In genomic region chrX:44875185-44875489, GRCh38 we compare ENCODE assay signal across 10 cellular contexts. TPM values are rescaled to one million over a fixed set of nuclear protein-coding genes. Genes with fewer than 3 reads are reported as not detected.
DNase-seq lines count a peak whose midpoint lies in the region; ATAC-seq, FAIRE-seq and TF ChIP-seq lines count a peak whose summit lies in the region.
"Had no signal": no experiment of that assay in that cellular context is flagged by ENCODE, and none has a peak within 500 bp of the region (broad histone marks: within the 10 kb centered on the region; RNA-seq: fewer than 3 reads in every experiment).

No MANE protein-coding gene starts in this region.

- peak overlapping the region in 1 of 2 experiments; percentile 89; a peak in 2 of 4 replicates for H3K9ac ChIP-seq in K562 (ENCODE audit: insufficient read depth in 1 of 2, low read depth in 2 of 2, low read length in 2 of 2)

- peak overlapping the region; percentile 88 for H3K4me2 ChIP-seq in K562 (ENCODE audit: insufficient read depth, low read length)

- POLR2A ChIA-PET in K562 (lab: Yijun Ruan, JAX) = interaction anchor here (0.9 to 3.2 kb wide), 5 partner anchors 19 to 199 kb away, joined by 3 to 11 read pairs (median 5); partner anchors contain the start of gene DUSP21

- H3K9me1 ChIP-seq in K562 (ENCODE audit: control insufficient read depth, insufficient read depth, low read length) = no peaks in the 10 kb centered on the region

- H3K27me3 ChIP-seq in cardiac muscle cell (no peaks in the 10 kb centered on the region), K562 (ENCODE audit: control insufficient read depth in 2 of 2, insufficient read depth in 2 of 2, low read length in 2 of 2) (no peaks in the 10 kb centered on the region)

- ATAC-seq in K562 = no peak

- H3K9me3 ChIP-seq in cardiac muscle cell (ENCODE audit: low read depth) = no peaks in the 10 kb centered on the region
- no peaks in the 10 kb centered on the region for H3K9me3 ChIP-seq in K562 (replicated peaks; ENCODE audit: control insufficient read depth, insufficient read depth, low read depth, low read length)
- no peaks in the 10 kb centered on the region for H3K9me3 ChIP-seq in mesodermal cell (ENCODE audit: control insufficient read depth, low read length)

- FAIRE-seq in K562 (lab: Jason Lieb, UNC) (no peak), urothelium cell line (lab: Jason Lieb, UNC) (no peak)

- TF ChIP-seq RAD21 in K562 (CRISPR knock-in tag; conservative IDR thresholded peaks at IDR 0.05 in 1 of 2, IDR thresholded peaks at IDR 0.05 in 1 of 2) = no peak

- H3K4me3 ChIP-seq in cardiac muscle cell (peak overlapping the region; percentile 90), K562 (peak overlapping the region; percentile 99), mesodermal cell (ENCODE audit: extremely low read depth, insufficient read depth, low read length, poor library complexity, severe bottlenecking) (peak overlapping the region; percentile 67), urinary bladder (ENCODE audit: low read depth, low read length) (peak overlapping the region; percentile 75)

- no peak for TF ChIP-seq EP300 in K562 (IDR thresholded peaks at IDR 0.05; ENCODE audit: low read length)

- peaks cover 84% of the 10 kb centered on the region for H3K79me2 ChIP-seq in K562 (ENCODE audit: control insufficient read depth, insufficient read depth, low read length)

- H3K36me3 ChIP-seq in cardiac muscle cell = no peaks in the 10 kb centered on the region
- peaks cover 15% of the 10 kb centered on the region for H3K36me3 ChIP-seq in K562 (ENCODE audit: control insufficient read depth, insufficient read depth, low read length)
- H3K36me3 ChIP-seq in mesodermal cell (ENCODE audit: control insufficient read depth, insufficient read depth, low read length) = peaks cover 5% of the 10 kb centered on the region
- H3K36me3 ChIP-seq in urinary bladder (ENCODE audit: insufficient read depth) = no peaks in the 10 kb centered on the region

- no peak for DNase-seq in cardiac muscle cell (ENCODE audit: low read depth in 1 of 2, low spot score in 1 of 2)
- no peak for DNase-seq in cardiac septum (ENCODE audit: low spot score)
- DNase-seq in K562 (ENCODE audit: extremely low read depth in 1 of 4, low spot score in 3 of 4) = no peak
- DNase-seq in DMS53 treated with DMSO at 0.1 percent for 48 hours (lab: John Stamatoyannopoulos, UW; ENCODE audit: unreplicated experiment) = no peak
- no peak for DNase-seq in NCI-H1092 (lab: John Stamatoyannopoulos, UW)
- DNase-seq in urothelium cell line (ENCODE audit: low spot score) = no peak

- TF ChIP-seq POLR2A in K562 (conservative IDR thresholded peaks at IDR 0.05) = no peak

- in situ Hi-C loops in K562 (cut with MboI) = no loop called here

- 1% methylated on average over 5 of the region's 5 CpGs for WGBS in K562 (ENCODE audit: insufficient coverage, low coverage, missing lambda C conversion rate)
- WGBS in mesodermal cell (ENCODE audit: insufficient coverage in 2 of 2), 2 experiments = 80% methylated on average over 2 of the region's 5 CpGs; no CpG with 5 or more reads in 1 of the 2 experiments
- WGBS in urinary bladder = 12% methylated on average over 5 of the region's 5 CpGs

- H3K4me1 ChIP-seq in cardiac muscle cell (ENCODE audit: low read depth) (no peaks in the 10 kb centered on the region), K562 (replicated peaks in 1 of 2; ENCODE audit: control insufficient read depth in 2 of 2, insufficient read depth in 2 of 2, low read length in 2 of 2) (peaks cover 0 to 14% of the 10 kb centered on the region in 2 experiments; a peak in 4 of 5 replicates), mesodermal cell (ENCODE audit: control insufficient read depth, insufficient read depth, low read length, poor library complexity, severe bottlenecking) (no peaks in the 10 kb centered on the region), urinary bladder (ENCODE audit: insufficient read depth) (no peaks in the 10 kb centered on the region)

- intact Hi-C loops in cardiac septum (cut with DNase I) (loop anchor here (10.0 kb wide), 1 partner anchor 330 kb away; the partner anchor contains the start of gene FUNDC1), K562 (cut with micrococcal nuclease) (no loop called here)

- no peak for TF ChIP-seq CTCF in cardiac muscle cell (IDR thresholded peaks at IDR 0.05; ENCODE audit: low read depth, low read length)
- no peak for TF ChIP-seq CTCF in K562 (IDR thresholded peaks at IDR 0.05 in 2 of 3, conservative IDR thresholded peaks at IDR 0.05 in 1 of 3; ENCODE audit: insufficient read depth in 2 of 3, low read depth in 1 of 3, low read length in 3 of 3)

- CTCF ChIA-PET in K562 (lab: Yijun Ruan, JAX; ENCODE audit: low intra/inter-chr PET ratio) = no interaction called here

- H3K27ac ChIP-seq in cardiac muscle cell = no peak overlapping the region
- peak overlapping the region; percentile 93 for H3K27ac ChIP-seq in K562 (ENCODE audit: extremely low read depth, low read depth, low read length)
- no peak overlapping the region for H3K27ac ChIP-seq in mesodermal cell (ENCODE audit: low read depth, low read length, severe bottlenecking)
- H3K27ac ChIP-seq in urinary bladder (ENCODE audit: low read depth) = no peak overlapping the region

- peaks cover 7% of the 10 kb centered on the region for H4K20me1 ChIP-seq in K562 (replicated peaks; ENCODE audit: control insufficient read depth, insufficient read depth, low read length)

- BruUV-seq in K562 (replicated peaks; lab: Mats Ljungman, UMichigan) = no TSS peak

- no peak overlapping the region for H2AFZ ChIP-seq in K562 (ENCODE audit: low read depth, low read length)

TF ChIP-seq in K562, 482 proteins besides CTCF, POLR2A, EP300 and RAD21:
- TF ChIP-seq C11orf30 (IDR thresholded peaks at IDR 0.05; ENCODE audit: low read depth) = peak; percentile 70
- no peak for TF ChIP-seq TEAD2 (tag; IDR thresholded peaks at IDR 0.05)
- peak; percentile 57; the same call in 1 of the 2 replicates for TF ChIP-seq MAFG (tag; conservative IDR thresholded peaks at IDR 0.05)
- 0 out of 2 replicates have a peak, but pooled peaks have one; percentile 26 for TF ChIP-seq POLR2H (tag; IDR thresholded peaks at IDR 0.05; ENCODE audit: low read depth)
- TF ChIP-seq ZNF316 (IDR thresholded peaks at IDR 0.05) = peak; percentile 89
- TF ChIP-seq MAFK (IDR thresholded peaks at IDR 0.05; ENCODE audit: low read length) = peak; percentile 23; the same call in 1 of the 2 replicates
- no peak for TF ChIP-seq KLF1 (tag; IDR thresholded peaks at IDR 0.05)
- TF ChIP-seq CHD4 (IDR thresholded peaks at IDR 0.05; ENCODE audit: insufficient read depth, insufficient replicate concordance, low read depth, low read length, poor library complexity, severe bottlenecking) = no peak
- TF ChIP-seq TRIM24 (IDR thresholded peaks at IDR 0.05) = no peak

RNA-seq across cellular contexts. Expression of gene KDM6A, which starts 2.1 kb away (rescaled TPM):
- total RNA-seq in cardiac muscle cell (78.0 and 80.7 TPM in 2 replicates), cardiac septum (18.1 TPM), K562 (2014; rRNA removed) (14.6 and 18.8 TPM in 2 replicates), K562 (2014; rRNA removed; fragmentation: Illumina TruSeq; extraction: Trizol) (26.9 and 28.3 TPM in 2 replicates), K562 (2015; rRNA removed; fragmentation: Illumina TruSeq; extraction: Trizol) (21.7 and 22.9 TPM in 2 replicates), K562 (2021) (21.0 and 27.5 TPM in 2 replicates), urinary bladder (119 TPM)
- polyA plus RNA-seq in cardiac muscle cell (52.6 and 68.4 TPM in 2 replicates), K562 (2011; rRNA removed) (34.3 and 38.0 TPM in 2 replicates), K562 (2014; fragmentation: Illumina TruSeq; extraction: Trizol) (25.3 and 25.5 TPM in 2 replicates), K562 (2014; fragmentation: Nextera tagmentation; extraction: Ambion mirVana) (1 to 10 TPM; 8.4 to 8.9 TPM), K562 (2014; rRNA removed) (16.2 and 23.4 TPM in 2 replicates), urinary bladder (9.9 TPM)
- 67.4 and 167 TPM in 2 replicates for total RNA-seq in K562 (2011; cell fraction: chromatin; rRNA removed; ENCODE audit: low replicate concordance)
- 29.5 and 35.7 TPM in 2 replicates for total RNA-seq in K562 (2011; cell fraction: nucleolus; rRNA removed)
- total RNA-seq in K562 (2011; cell fraction: nucleoplasm; rRNA removed) = 52.1 and 74.0 TPM in 2 replicates
- polyA plus RNA-seq in K562 (2011; cell fraction: cytosol; rRNA removed) = 17.2 and 18.4 TPM in 2 replicates
- 53.5 and 79.2 TPM in 2 replicates for polyA plus RNA-seq in K562 (2011; cell fraction: nucleus; rRNA removed)
- polyA plus RNA-seq in K562 (2012) = 14.1 and 18.4 TPM in 2 replicates
- polyA minus RNA-seq in K562 (2011; rRNA and poly(A)+ RNA removed) = 67.2 and 73.7 TPM in 2 replicates
- polyA minus RNA-seq in K562 (2011; cell fraction: cytosol; rRNA and poly(A)+ RNA removed) = 24.0 and 30.0 TPM in 2 replicates
- polyA minus RNA-seq in K562 (2011; cell fraction: nucleus; rRNA and poly(A)+ RNA removed) = 39.2 and 66.4 TPM in 2 replicates
- 21.0 TPM for polyA plus RNA-seq in mesodermal cell (2013, experiment 1 of 2)
- polyA plus RNA-seq in mesodermal cell (2013, experiment 2 of 2) = 23.9 TPM

RNA-seq across cellular contexts. Expression of gene DUSP21, which starts 31.3 kb away (rescaled TPM):
- not detected in 2 replicates for total RNA-seq in cardiac muscle cell
- polyA plus RNA-seq in cardiac muscle cell = not detected in 2 replicates
- not detected for total RNA-seq in cardiac septum
- total RNA-seq in K562 (2011; cell fraction: chromatin; rRNA removed; ENCODE audit: low replicate concordance) = 1.2 TPM in 1 of 2 replicates, not detected in the other
- total RNA-seq in K562 (2011; cell fraction: nucleolus; rRNA removed) = 0.53 and 1.3 TPM in 2 replicates
- total RNA-seq in K562 (2011; cell fraction: nucleoplasm; rRNA removed) = 0.99 and 1.1 TPM in 2 replicates
- total RNA-seq in K562 (2014; rRNA removed) = 0.14 and 0.73 TPM in 2 replicates
- total RNA-seq in K562 (2014; rRNA removed; fragmentation: Illumina TruSeq; extraction: Trizol) = 0.93 and 1.2 TPM in 2 replicates
- 0.45 and 0.51 TPM in 2 replicates for total RNA-seq in K562 (2015; rRNA removed; fragmentation: Illumina TruSeq; extraction: Trizol)
- total RNA-seq in K562 (2021) = 0.85 and 1.3 TPM in 2 replicates
- polyA plus RNA-seq in K562 (2011; rRNA removed) = 0.73 and 1.1 TPM in 2 replicates
- 1.9 and 2.5 TPM in 2 replicates for polyA plus RNA-seq in K562 (2011; cell fraction: cytosol; rRNA removed)
- 0.94 and 2.5 TPM in 2 replicates for polyA plus RNA-seq in K562 (2011; cell fraction: nucleus; rRNA removed)
- 1.4 and 2.3 TPM in 2 replicates for polyA plus RNA-seq in K562 (2012)
- polyA plus RNA-seq in K562 (2014; fragmentation: Illumina TruSeq; extraction: Trizol) = 1.8 and 2.4 TPM in 2 replicates
- 1 to 10 TPM; 2.0 to 2.5 TPM for polyA plus RNA-seq in K562 (2014; fragmentation: Nextera tagmentation; extraction: Ambion mirVana)
- polyA plus RNA-seq in K562 (2014; rRNA removed) = 1.5 and 3.0 TPM in 2 replicates
- 1.5 and 1.7 TPM in 2 replicates for polyA minus RNA-seq in K562 (2011; rRNA and poly(A)+ RNA removed)
- not detected in 2 replicates for polyA minus RNA-seq in K562 (2011; cell fraction: cytosol; rRNA and poly(A)+ RNA removed)
- polyA minus RNA-seq in K562 (2011; cell fraction: nucleus; rRNA and poly(A)+ RNA removed) = 0.33 and 0.94 TPM in 2 replicates
- polyA plus RNA-seq in mesodermal cell (2013, experiment 1 of 2) = not detected
- not detected for polyA plus RNA-seq in mesodermal cell (2013, experiment 2 of 2)
- not detected for total RNA-seq in urinary bladder
- not detected for polyA plus RNA-seq in urinary bladder
- total RNA-seq: activated CD8-positive, alpha-beta memory T cell treated with anti-CD3 and anti-CD28 coated beads for 36 hours; renal cortical epithelial cell had no signal
